Comparison of ENCODE assay signal across 28 cellular contexts in genomic region chr15:66951976-66952375, GRCh38.
A peak's percentile ranks its signal among the peaks of the same experiment; 100 is the strongest.
DNase-seq lines count a peak whose midpoint lies in the region; ATAC-seq, FAIRE-seq and TF ChIP-seq lines count a peak whose summit lies in the region.
"Had no signal": no experiment of that assay in that cellular context is flagged by ENCODE, and none has a peak within 500 bp of the region (broad histone marks: within the 10 kb centered on the region; RNA-seq: fewer than 3 reads in every experiment).

No MANE protein-coding gene starts in this region.

- dilution Hi-C loops in mammary epithelial cell (cut with HindIII; ENCODE audit: low sequenced_read_pairs), result no loop called here

- no peak for ATAC-seq in HG02610 (IDR thresholded peaks at IDR 0.05; ENCODE audit: unreplicated experiment)
- ATAC-seq: heart right ventricle, right lobe of liver had no signal

- no peak overlapping the region for H2AFZ ChIP-seq in astrocyte (ENCODE audit: low read depth, low read length)
- H2AFZ ChIP-seq in mammary epithelial cell (ENCODE audit: low read depth, low read length), result no peak overlapping the region
- H2AFZ ChIP-seq: neural progenitor cell had no signal

- BruUV-seq in mammary epithelial cell (replicated peaks; lab: Mats Ljungman, UMichigan), result no TSS peak

- H3K9me3 ChIP-seq in DOHH2 (ENCODE audit: control insufficient read depth, insufficient read depth, low read length), result no peaks in the 10 kb centered on the region
- H3K9me3 ChIP-seq in astrocyte (ENCODE audit: insufficient read depth, low read depth, low read length), result no peaks in the 10 kb centered on the region
- H3K9me3 ChIP-seq in tibial nerve, result no peaks in the 10 kb centered on the region
- no peaks in the 10 kb centered on the region for H3K9me3 ChIP-seq in mammary epithelial cell (replicated peaks; ENCODE audit: insufficient read depth, low read length)
- H3K9me3 ChIP-seq: HAP-1, right lobe of liver, SJSA1, suprapubic skin had no signal

- no peak overlapping the region for H3K9ac ChIP-seq in astrocyte (ENCODE audit: low read length)
- H3K9ac ChIP-seq in mammary epithelial cell (ENCODE audit: insufficient read depth, low read length), result no peak overlapping the region
- H3K9ac ChIP-seq: KMS-11, neural progenitor cell had no signal

- no peaks in the 10 kb centered on the region for H3K27me3 ChIP-seq in DOHH2 (ENCODE audit: control insufficient read depth, low read length)
- no peaks in the 10 kb centered on the region for H3K27me3 ChIP-seq in astrocyte (ENCODE audit: insufficient read depth, low read length)
- H3K27me3 ChIP-seq in tibial nerve, result no peaks in the 10 kb centered on the region
- H3K27me3 ChIP-seq in mammary epithelial cell (ENCODE audit: insufficient read depth, low read length), result no peaks in the 10 kb centered on the region
- H3K27me3 ChIP-seq: brain microvascular endothelial cell, heart right ventricle, neural progenitor cell, right lobe of liver, SJSA1, suprapubic skin had no signal

- peaks cover 12% of the 10 kb centered on the region for H3K27me3 Mint-ChIP-seq in astrocyte (ENCODE audit: low read depth, unreplicated experiment)

- FAIRE-seq in astrocyte (lab: Jason Lieb, UNC), result no peak
- FAIRE-seq: HTR-8/SVneo had no signal

- H4K20me1 ChIP-seq in DOHH2 (ENCODE audit: control insufficient read depth, insufficient read depth, low read depth, low read length) (no peaks in the 10 kb centered on the region), astrocyte (ENCODE audit: insufficient read depth, low read length) (no peaks in the 10 kb centered on the region), mammary epithelial cell (ENCODE audit: insufficient read depth, low read length) (no peaks in the 10 kb centered on the region)

- no peaks in the 10 kb centered on the region for H3K36me3 ChIP-seq in DOHH2 (ENCODE audit: control insufficient read depth, low read length)
- H3K36me3 ChIP-seq in astrocyte (ENCODE audit: insufficient read depth, low read length), result no peaks in the 10 kb centered on the region
- H3K36me3 ChIP-seq in tibial nerve, result no peaks in the 10 kb centered on the region
- H3K36me3 ChIP-seq in mammary epithelial cell (ENCODE audit: insufficient read depth, low read length), result no peaks in the 10 kb centered on the region
- H3K36me3 ChIP-seq: brain microvascular endothelial cell, HAP-1, heart right ventricle, neural progenitor cell, right lobe of liver, SJSA1, suprapubic skin had no signal

- H3K79me2 ChIP-seq in DOHH2 (ENCODE audit: control insufficient read depth, low read length), result no peaks in the 10 kb centered on the region
- H3K79me2 ChIP-seq in astrocyte (ENCODE audit: insufficient read depth, low read length), result no peaks in the 10 kb centered on the region
- no peaks in the 10 kb centered on the region for H3K79me2 ChIP-seq in mammary epithelial cell (ENCODE audit: insufficient read depth, low read length)

- no peaks in the 10 kb centered on the region for H3F3A ChIP-seq in DOHH2 (ENCODE audit: control insufficient read depth, insufficient read depth)

- intact Hi-C loops in mammary epithelial cell (cut with micrococcal nuclease), result no loop called here

- H3K4me3 Mint-ChIP-seq in astrocyte (ENCODE audit: unreplicated experiment), result no peak overlapping the region
- H3K4me3 Mint-ChIP-seq: activated CD4-positive, alpha-beta T cell treated with anti-CD3 and anti-CD28 coated beads, Interleukin-2, amount 10 ng/mL, durations not matched to agents 24 days and 14 days; activated T-cell treated with anti-CD3 and anti-CD28 coated beads, Interleukin-2, amount 50 U/mL, for 24 hours; neural progenitor cell had no signal

- CTCF ChIA-PET in mammary epithelial cell (lab: Charles Lee; ENCODE audit: low non-redundant PET), result no interaction called here

- peaks cover 2% of the 10 kb centered on the region for H3K36me3 Mint-ChIP-seq in astrocyte (ENCODE audit: low read depth, unreplicated experiment)
- H3K36me3 Mint-ChIP-seq: neural progenitor cell had no signal

- H3K9me3 Mint-ChIP-seq in astrocyte (ENCODE audit: unreplicated experiment), result peaks cover 2% of the 10 kb centered on the region
- H3K9me3 Mint-ChIP-seq: activated CD4-positive, alpha-beta T cell treated with anti-CD3 and anti-CD28 coated beads, Interleukin-2, amount 10 ng/mL, durations not matched to agents 24 days and 14 days; activated T-cell treated with anti-CD3 and anti-CD28 coated beads, Interleukin-2, amount 50 U/mL, for 24 hours; neural progenitor cell had no signal

- TF ChIP-seq EP300 in tibial nerve (IDR thresholded peaks at IDR 0.05), result peak in 1 of 2 donors; percentile 17

- TF ChIP-seq CTCF in DOHH2 (IDR thresholded peaks at IDR 0.05; ENCODE audit: low read depth, low read length, poor library complexity, severe bottlenecking) (no peak), astrocyte (IDR thresholded peaks at IDR 0.05; ENCODE audit: insufficient read depth, low read depth, low read length) (no peak), tibial nerve (IDR thresholded peaks at IDR 0.05) (no peak), mammary epithelial cell (conservative IDR thresholded peaks at IDR 0.05 in 1 of 2, IDR thresholded peaks at IDR 0.05 in 1 of 2; ENCODE audit: extremely low read depth in 1 of 2, insufficient read depth in 1 of 2, low read depth in 1 of 2, low read length in 2 of 2) (no peak)

- H3K4me1 ChIP-seq in DOHH2 (ENCODE audit: control insufficient read depth, low read length) (peaks cover 35% of the 10 kb centered on the region), astrocyte (ENCODE audit: insufficient read depth, low read length) (peaks cover 15% of the 10 kb centered on the region), tibial nerve (no peaks in the 10 kb centered on the region), mammary epithelial cell (ENCODE audit: insufficient read depth, low read length) (peaks cover 20% of the 10 kb centered on the region)
- H3K4me1 ChIP-seq: neural progenitor cell, right lobe of liver had no signal

- H3K4me3 ChIP-seq in DOHH2 (ENCODE audit: low read length) (peak overlapping the region; percentile 28), astrocyte (ENCODE audit: insufficient read depth, low read depth, low read length) (no peak overlapping the region), tibial nerve (no peak overlapping the region), mammary epithelial cell (replicated peaks in 1 of 3; ENCODE audit: insufficient read depth in 1 of 3, low read depth in 2 of 3, low read length in 3 of 3) (no peak overlapping the region)
- H3K4me3 ChIP-seq: HAP-1, heart right ventricle, lung, neural progenitor cell, right lobe of liver, SJSA1, suprapubic skin had no signal

- no peaks in the 10 kb centered on the region for H3K9me2 ChIP-seq in DOHH2 (replicated peaks; ENCODE audit: control insufficient read depth, low read length)

- H3K27ac Mint-ChIP-seq in astrocyte (ENCODE audit: unreplicated experiment), result no peak overlapping the region
- H3K27ac Mint-ChIP-seq: activated CD4-positive, alpha-beta T cell treated with anti-CD3 and anti-CD28 coated beads, Interleukin-2, amount 10 ng/mL, durations not matched to agents 24 days and 14 days; activated T-cell treated with anti-CD3 and anti-CD28 coated beads, Interleukin-2, amount 50 U/mL, for 24 hours; neural progenitor cell had no signal

- 51 to 56% methylated on average over 2 of the region's 2 CpGs for WGBS in tibial nerve, 2 donors
- WGBS in mammary epithelial cell (ENCODE audit: low coverage, missing lambda C conversion rate), result 98% methylated on average over 2 of the region's 2 CpGs

- H3K4me2 ChIP-seq in DOHH2 (ENCODE audit: low read length) (peak overlapping the region; percentile 52), astrocyte (ENCODE audit: low read length) (no peak overlapping the region), mammary epithelial cell (ENCODE audit: insufficient read depth, low read depth, low read length) (no peak overlapping the region)
- H3K4me2 ChIP-seq: KMS-11, neural progenitor cell had no signal

- in situ Hi-C loops in mammary epithelial cell (cut with MboI; ENCODE audit: low sequenced_read_pairs in 2 of 2), result loop anchor here in 1 of 2 donors (10.0 kb wide), 1 partner anchor 113 kb away; the partner anchor contains the start of gene SMAD3

- no peak for TF ChIP-seq POLR2A in tibial nerve (IDR thresholded peaks at IDR 0.05)

- peaks cover 9% of the 10 kb centered on the region for H3K4me1 Mint-ChIP-seq in astrocyte (ENCODE audit: low read depth, unreplicated experiment)
- H3K4me1 Mint-ChIP-seq: neural progenitor cell had no signal

- H3K27ac ChIP-seq in DOHH2 (ENCODE audit: low read depth, low read length) (no peak overlapping the region), astrocyte (ENCODE audit: low read depth, low read length) (no peak overlapping the region), tibial nerve (no peak overlapping the region), mammary epithelial cell (ENCODE audit: insufficient read depth, low read depth, low read length) (no peak overlapping the region)
- H3K27ac ChIP-seq: brain microvascular endothelial cell, C4-2B, heart right ventricle, KMS-11, neural progenitor cell, right lobe of liver, SJSA1, suprapubic skin had no signal

- DNase-seq in NCI-H1048 (lab: John Stamatoyannopoulos, UW) (peak; percentile 18), astrocyte (ENCODE audit: low read depth) (peak; percentile 75), iris pigment epithelial cell (ENCODE audit: low read depth) (peak; percentile 43), tibial nerve (ENCODE audit: low spot score in 2 of 2) (no peak), mammary epithelial cell (no peak), ureter (ENCODE audit: low spot score) (no peak)
- DNase-seq: activated CD4-positive, alpha-beta T cell treated with anti-CD3 and anti-CD28 coated beads, Interleukin-2, amount 10 ng/mL, durations not matched to agents 24 days and 14 days; activated gamma-delta T cell treated with Interleukin-2 at 50 U/mL for 16 hours; activated T-cell treated with anti-CD3 and anti-CD28 coated beads, Interleukin-2, amount 50 U/mL, for 24 hours; brain microvascular endothelial cell; Calu3; DND-41; heart right ventricle; NCI-H1092; NCI-H187 treated with DMSO at 0.1 percent for 48 hours; NCI-H2227 treated with DMSO at 0.1 percent for 48 hours; right lobe of liver; stimulated activated naive CD4-positive, alpha-beta T cell had no signal

Comparison
In these comparisons a context has a peak if more than half of its experiments do, and no peak if none do; other contexts are left out.
1. DNase-seq: peak in NCI-H1048 (single experiment), astrocyte (single experiment) and iris pigment epithelial cell (single experiment); none in tibial nerve (0 of 2), mammary epithelial cell (single experiment) and ureter (single experiment).